Comparison of ENCODE assay signal across 19 cellular contexts in genomic region chr1:69657976-69658375, GRCh38.
DNase-seq lines count a peak whose midpoint lies in the region; ATAC-seq and TF ChIP-seq lines count a peak whose summit lies in the region.
"Had no signal": no experiment of that assay in that cellular context is flagged by ENCODE, and none has a peak within 500 bp of the region (broad histone marks: within the 10 kb centered on the region; RNA-seq: fewer than 3 reads in every experiment).

No MANE protein-coding gene starts in this region.

- peaks cover 4% of the 10 kb centered on the region for H3K9me3 Mint-ChIP-seq in activated naive CD4-positive, alpha-beta T cell treated with anti-CD3 and anti-CD28 coated beads, Interleukin-2, amount 50 U/mL, for 24 hours
- H3K9me3 Mint-ChIP-seq in activated CD8-positive, alpha-beta T cell treated with anti-CD3 and anti-CD28 coated beads for 36 hours: peaks cover 5% of the 10 kb centered on the region
- peaks cover 4% of the 10 kb centered on the region for H3K9me3 Mint-ChIP-seq in activated CD4-positive, alpha-beta T cell treated with anti-CD3 and anti-CD28 coated beads for 36 hours (ENCODE audit: low read depth)

- no peak overlapping the region for H3K4me3 ChIP-seq in cardiac fibroblast (replicated peaks in 1 of 2; ENCODE audit: low read depth in 2 of 2, low read length in 2 of 2)
- H3K4me3 ChIP-seq: A549, GM12878, GM23248 had no signal

- no peak for ATAC-seq in HG03095 (IDR thresholded peaks at IDR 0.05; ENCODE audit: unreplicated experiment)
- no peak for ATAC-seq in activated CD8-positive, alpha-beta T cell treated with anti-CD3 and anti-CD28 coated beads for 36 hours
- no peak for ATAC-seq in activated CD4-positive, alpha-beta T cell treated with anti-CD3 and anti-CD28 coated beads for 36 hours
- ATAC-seq: A549; CD8-positive, alpha-beta T cell; GM12878 had no signal

- no peak overlapping the region for H3K4me3 Mint-ChIP-seq in activated naive CD4-positive, alpha-beta T cell treated with anti-CD3 and anti-CD28 coated beads, Interleukin-2, amount 50 U/mL, for 24 hours
- no peak overlapping the region for H3K4me3 Mint-ChIP-seq in activated CD8-positive, alpha-beta T cell treated with anti-CD3 and anti-CD28 coated beads for 36 hours
- H3K4me3 Mint-ChIP-seq in activated CD4-positive, alpha-beta T cell treated with anti-CD3 and anti-CD28 coated beads for 36 hours: no peak overlapping the region
- H3K4me3 Mint-ChIP-seq: CD8-positive, alpha-beta T cell had no signal

- no peaks in the 10 kb centered on the region for H3K27me3 Mint-ChIP-seq in activated naive CD4-positive, alpha-beta T cell treated with anti-CD3 and anti-CD28 coated beads, Interleukin-2, amount 50 U/mL, for 24 hours
- H3K27me3 Mint-ChIP-seq in activated CD8-positive, alpha-beta T cell treated with anti-CD3 and anti-CD28 coated beads for 36 hours: no peaks in the 10 kb centered on the region
- H3K27me3 Mint-ChIP-seq in activated CD4-positive, alpha-beta T cell treated with anti-CD3 and anti-CD28 coated beads for 36 hours: no peaks in the 10 kb centered on the region

- POLR2A ChIA-PET in activated CD8-positive, alpha-beta T cell treated with anti-CD3 and anti-CD28 coated beads for 36 hours (lab: Charles Lee): no interaction called here
- POLR2A ChIA-PET in activated CD4-positive, alpha-beta T cell treated with anti-CD3 and anti-CD28 coated beads for 36 hours (lab: Charles Lee): no interaction called here

- peaks cover 27% of the 10 kb centered on the region for H3K4me1 Mint-ChIP-seq in activated naive CD4-positive, alpha-beta T cell treated with anti-CD3 and anti-CD28 coated beads, Interleukin-2, amount 50 U/mL, for 24 hours
- peaks cover 4% of the 10 kb centered on the region for H3K4me1 Mint-ChIP-seq in activated CD8-positive, alpha-beta T cell treated with anti-CD3 and anti-CD28 coated beads for 36 hours (ENCODE audit: low read depth)
- H3K4me1 Mint-ChIP-seq in activated CD4-positive, alpha-beta T cell treated with anti-CD3 and anti-CD28 coated beads for 36 hours: peaks cover 2% of the 10 kb centered on the region

- no peak for TF ChIP-seq CTCF in cardiac fibroblast (IDR thresholded peaks at IDR 0.05; ENCODE audit: low read depth, low read length)
- TF ChIP-seq CTCF in activated CD8-positive, alpha-beta T cell treated with anti-CD3 and anti-CD28 coated beads for 36 hours (IDR thresholded peaks at IDR 0.05): no peak

- intact Hi-C loops in activated CD8-positive, alpha-beta T cell treated with anti-CD3 and anti-CD28 coated beads for 36 hours (cut with micrococcal nuclease): no loop called here
- intact Hi-C loops in activated CD4-positive, alpha-beta T cell treated with anti-CD3 and anti-CD28 coated beads for 36 hours (cut with DNase I, micrococcal nuclease): no loop called here

- no peak for DNase-seq in activated naive CD4-positive, alpha-beta T cell (lab: John Stamatoyannopoulos, UW)
- DNase-seq in cardiac fibroblast (ENCODE audit: low read depth in 2 of 2): peak; percentile 10 to 32
- DNase-seq in iris pigment epithelial cell (ENCODE audit: low read depth): peak; percentile 11
- no peak for DNase-seq in activated CD8-positive, alpha-beta T cell treated with anti-CD3 and anti-CD28 coated beads for 36 hours
- DNase-seq in activated CD4-positive, alpha-beta T cell treated with anti-CD3 and anti-CD28 coated beads for 36 hours: no peak
- DNase-seq: 8988T; C1 segment of cervical spinal cord; CD8-positive, alpha-beta T cell; DMS 273 treated with DMSO at 0.1 percent for 48 hours; DMS79; EL; GDM1; GM23248; H7; HCEC 1CT had no signal

- no peaks in the 10 kb centered on the region for H3K36me3 Mint-ChIP-seq in activated naive CD4-positive, alpha-beta T cell treated with anti-CD3 and anti-CD28 coated beads, Interleukin-2, amount 50 U/mL, for 24 hours
- H3K36me3 Mint-ChIP-seq in activated CD8-positive, alpha-beta T cell treated with anti-CD3 and anti-CD28 coated beads for 36 hours (ENCODE audit: low read depth): no peaks in the 10 kb centered on the region
- H3K36me3 Mint-ChIP-seq in activated CD4-positive, alpha-beta T cell treated with anti-CD3 and anti-CD28 coated beads for 36 hours (ENCODE audit: low read depth): no peaks in the 10 kb centered on the region
- H3K36me3 Mint-ChIP-seq: CD8-positive, alpha-beta T cell had no signal

- peak overlapping the region; percentile 92 for H3K27ac Mint-ChIP-seq in activated naive CD4-positive, alpha-beta T cell treated with anti-CD3 and anti-CD28 coated beads, Interleukin-2, amount 50 U/mL, for 24 hours
- no peak overlapping the region for H3K27ac Mint-ChIP-seq in activated CD8-positive, alpha-beta T cell treated with anti-CD3 and anti-CD28 coated beads for 36 hours
- H3K27ac Mint-ChIP-seq in activated CD4-positive, alpha-beta T cell treated with anti-CD3 and anti-CD28 coated beads for 36 hours: no peak overlapping the region
- H3K27ac Mint-ChIP-seq: CD8-positive, alpha-beta T cell had no signal

- CTCF ChIA-PET in activated CD8-positive, alpha-beta T cell treated with anti-CD3 and anti-CD28 coated beads for 36 hours (lab: Charles Lee): interaction anchor here (1.1 kb wide), 1 partner anchor 10 kb away, joined by 3 read pairs; no protein-coding TSS in a partner anchor
- CTCF ChIA-PET in activated CD4-positive, alpha-beta T cell treated with anti-CD3 and anti-CD28 coated beads for 36 hours (lab: Charles Lee): no interaction called here

Comparison
In these comparisons a context has a peak if more than half of its experiments do, and no peak if none do; other contexts are left out.
1. DNase-seq: peak in cardiac fibroblast (2 of 2) and iris pigment epithelial cell (single experiment); none in activated naive CD4-positive, alpha-beta T cell (0 of 4), activated CD8-positive, alpha-beta T cell treated with anti-CD3 and anti-CD28 coated beads for 36 hours (single experiment) and activated CD4-positive, alpha-beta T cell treated with anti-CD3 and anti-CD28 coated beads for 36 hours (single experiment).